In the genomic region with DNA sequence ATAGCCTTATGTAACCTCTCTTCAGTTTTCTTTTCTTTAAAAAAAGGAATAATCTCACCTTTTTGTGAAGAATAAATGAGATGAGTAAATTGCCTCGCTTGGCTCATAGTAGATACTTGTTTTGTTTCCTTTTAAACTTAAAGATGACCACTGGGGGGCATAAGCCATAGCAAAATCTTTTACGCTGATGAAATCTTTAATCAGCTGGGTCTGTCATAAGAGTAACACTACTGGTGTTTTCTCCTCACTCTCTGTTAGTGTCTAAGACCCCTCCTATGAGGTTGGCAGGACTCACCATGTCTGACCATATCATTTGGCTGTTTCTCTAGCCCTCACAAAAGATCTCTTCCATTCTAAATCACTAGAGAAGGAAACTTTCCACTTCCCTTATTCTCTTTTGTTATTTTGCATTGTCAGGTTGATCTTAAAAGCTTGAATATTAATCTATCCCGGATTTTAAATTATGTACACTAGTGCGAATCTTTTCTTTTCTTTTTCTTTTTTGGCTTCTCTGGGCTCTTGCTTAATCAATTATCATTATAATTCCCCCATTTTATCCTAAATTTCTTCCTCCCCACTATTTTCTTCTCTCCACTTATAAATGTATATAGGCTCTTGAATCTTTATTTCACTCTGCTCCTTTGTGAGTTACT, we compare ENCODE assay signal across 8 cellular contexts. TPM values are rescaled to one million over a fixed set of nuclear protein-coding genes. Genes with fewer than 3 reads are reported as not detected.
A peak's percentile ranks its signal among the peaks of the same experiment; 100 is the strongest.
DNase-seq lines count a peak whose midpoint lies in the region; ATAC-seq lines count a peak whose summit lies in the region.

No MANE protein-coding gene starts in this region.

- ATAC-seq in activated naive CD8-positive, alpha-beta T cell treated with anti-CD3 and anti-CD28 coated beads, Interleukin-2, amount 50 U/mL, for 24 hours: peak; percentile 83
- peak; percentile 70 for ATAC-seq in memory B cell (ENCODE audit: low read depth)
- ATAC-seq in GM19467 (IDR thresholded peaks at IDR 0.05; ENCODE audit: unreplicated experiment): no peak

- no peak overlapping the region for H3K4me3 Mint-ChIP-seq in activated naive CD8-positive, alpha-beta T cell treated with anti-CD3 and anti-CD28 coated beads, Interleukin-2, amount 50 U/mL, for 24 hours
- H3K4me3 Mint-ChIP-seq in memory B cell: peak overlapping the region; percentile 48

- H3K36me3 Mint-ChIP-seq in activated naive CD8-positive, alpha-beta T cell treated with anti-CD3 and anti-CD28 coated beads, Interleukin-2, amount 50 U/mL, for 24 hours (ENCODE audit: low read depth): no peaks in the 10 kb centered on the region
- no peaks in the 10 kb centered on the region for H3K36me3 Mint-ChIP-seq in memory B cell

- in situ Hi-C loops in KBM-7 (cut with MboI; ENCODE audit: low pct_unique_long_range_greater_than_20kb, low sequenced_read_pairs): no loop called here

- H3K4me1 Mint-ChIP-seq in activated naive CD8-positive, alpha-beta T cell treated with anti-CD3 and anti-CD28 coated beads, Interleukin-2, amount 50 U/mL, for 24 hours: peaks cover 41% of the 10 kb centered on the region
- H3K4me1 Mint-ChIP-seq in memory B cell: peaks cover 41% of the 10 kb centered on the region

- peak overlapping the region; percentile 79 for H3K27ac Mint-ChIP-seq in activated naive CD8-positive, alpha-beta T cell treated with anti-CD3 and anti-CD28 coated beads, Interleukin-2, amount 50 U/mL, for 24 hours
- peak overlapping the region; percentile 33 for H3K27ac Mint-ChIP-seq in memory B cell

- DNase-seq in NCI-H1105 treated with DMSO at 0.1 percent for 48 hours (lab: John Stamatoyannopoulos, UW) (peak; percentile 2), NCI-H1105 (lab: John Stamatoyannopoulos, UW) (no peak), KBM-7 (peak; percentile 43), memory B cell (ENCODE audit: low spot score in 2 of 2) (peak in 1 of 2 donors; percentile 41), cerebellum (ENCODE audit: low spot score) (no peak), middle frontal gyrus (ENCODE audit: extremely low spot score, low spot score) (no peak)
- DNase-seq in activated naive CD8-positive, alpha-beta T cell treated with anti-CD3 and anti-CD28 coated beads, Interleukin-2, amount 50 U/mL, for 24 hours: no peak

- no peaks in the 10 kb centered on the region for H3K9me3 Mint-ChIP-seq in activated naive CD8-positive, alpha-beta T cell treated with anti-CD3 and anti-CD28 coated beads, Interleukin-2, amount 50 U/mL, for 24 hours
- no peaks in the 10 kb centered on the region for H3K9me3 Mint-ChIP-seq in memory B cell

- no peaks in the 10 kb centered on the region for H3K27me3 Mint-ChIP-seq in activated naive CD8-positive, alpha-beta T cell treated with anti-CD3 and anti-CD28 coated beads, Interleukin-2, amount 50 U/mL, for 24 hours
- no peaks in the 10 kb centered on the region for H3K27me3 Mint-ChIP-seq in memory B cell

RNA-seq across cellular contexts. Expression of a gene that starts 12.5 kb away (rescaled TPM):
- total RNA-seq in cerebellum: 1.5 TPM

RNA-seq across cellular contexts. Expression of a gene that starts 13.0 kb away (rescaled TPM):
- total RNA-seq in cerebellum: 57.9 TPM

RNA-seq across cellular contexts. Expression of a gene that starts 21.8 kb away (rescaled TPM):
- total RNA-seq in cerebellum: 7.7 TPM

RNA-seq across cellular contexts. Expression of a gene that starts 29.6 kb away (rescaled TPM):
- total RNA-seq in cerebellum: not detected

RNA-seq across cellular contexts. Expression of a gene that starts 31.7 kb away (rescaled TPM):
- total RNA-seq in cerebellum: 10.4 TPM

Comparison
In these comparisons a context has a peak if more than half of its experiments do, and no peak if none do; other contexts are left out.
1. DNase-seq: peak in NCI-H1105 treated with DMSO at 0.1 percent for 48 hours (single experiment) and KBM-7 (single experiment); none in NCI-H1105 (single experiment), activated naive CD8-positive, alpha-beta T cell treated with anti-CD3 and anti-CD28 coated beads, Interleukin-2, amount 50 U/mL, for 24 hours (single experiment), cerebellum (single experiment) and middle frontal gyrus (single experiment).